ENCODE assay signal across 22 cellular contexts in the genomic region with DNA sequence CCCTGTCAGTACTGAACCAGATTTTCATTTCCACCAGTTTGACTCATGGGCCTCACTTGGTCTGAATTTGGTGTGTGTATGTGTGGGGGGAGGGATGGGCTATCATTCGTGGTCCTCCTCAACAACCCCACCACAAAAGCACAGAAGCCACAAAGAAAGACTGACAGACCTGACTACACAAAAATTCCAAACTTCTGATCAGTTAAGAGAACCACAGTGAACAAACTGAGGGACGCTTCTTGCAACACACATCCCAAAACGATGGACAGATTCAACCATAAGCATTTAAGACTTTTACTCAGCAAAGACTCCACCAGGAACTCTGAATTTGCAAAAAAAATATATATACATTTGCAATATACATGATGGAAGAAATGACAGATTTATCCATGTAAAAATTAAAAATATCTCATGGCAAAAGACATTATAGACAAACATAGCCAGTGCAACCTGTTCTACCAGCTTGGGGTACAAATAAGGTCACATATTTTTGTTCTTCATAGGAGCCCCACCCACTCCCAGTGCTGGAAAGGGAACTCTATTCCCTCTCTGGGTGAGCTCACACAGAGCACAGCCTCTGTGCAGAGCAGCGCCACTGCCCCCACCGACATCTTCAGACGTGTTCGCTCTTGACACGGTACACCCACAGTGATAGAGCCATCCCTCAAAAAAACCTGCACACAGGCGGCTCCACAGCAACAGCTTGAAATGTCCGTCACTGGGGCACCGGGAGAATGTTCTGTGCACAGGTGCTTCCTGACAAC. TPM values are rescaled to one million over a fixed set of nuclear protein-coding genes. Genes with fewer than 3 reads are reported as not detected.
DNase-seq lines count a peak whose midpoint lies in the region; ATAC-seq and TF ChIP-seq lines count a peak whose summit lies in the region.
"Had no signal": no experiment of that assay in that cellular context is flagged by ENCODE, and none has a peak within 500 bp of the region (broad histone marks: within the 10 kb centered on the region; RNA-seq: fewer than 3 reads in every experiment).

No MANE protein-coding gene starts in this region.

- ATAC-seq in sciatic nerve (no peak), HG03439 (IDR thresholded peaks at IDR 0.05; ENCODE audit: unreplicated experiment) (no peak)
- no peak for ATAC-seq in CD8-positive, alpha-beta T cell

- DNase-seq in Calu3 (peak; percentile 70), iPS-NIHi11 (ENCODE audit: low spot score) (peak; percentile 54), sciatic nerve (ENCODE audit: low spot score) (peak; percentile 26), cortex of kidney (lab: John Stamatoyannopoulos, UW) (no peak), NCI-H2029 treated with DMSO at 0.1 percent for 48 hours (lab: John Stamatoyannopoulos, UW) (no peak)
- no peak for DNase-seq in CD8-positive, alpha-beta T cell
- DNase-seq: activated CD4-positive, alpha-beta T cell treated with anti-CD3 and anti-CD28 coated beads, Interleukin-2, amount 10 ng/mL, durations not matched to agents 7 days and 5 days; activated naive CD4-positive, alpha-beta T cell treated with anti-CD3 and anti-CD28 coated beads for 36 hours; activated T-cell treated with anti-CD3 and anti-CD28 coated beads for 4 hours; erythroblast; HFFc6; midbrain; NCI-H187 treated with DMSO at 0.1 percent for 48 hours; NCI-H526 treated with DMSO at 0.1 percent for 48 hours; OCI-M1; right cardiac atrium; SK-N-SH; stimulated activated CD4-positive, alpha-beta T cell treated with anti-CD3 and anti-CD28 coated beads, Interleukin-2, amount 100 ng/mL, for 24 hours had no signal

- POLR2A ChIA-PET in CD8-positive, alpha-beta T cell (lab: Charles Lee): no interaction called here

- H3K4me1 Mint-ChIP-seq in Calu3 (ENCODE audit: low read depth, unreplicated experiment): peaks cover 29% of the 10 kb centered on the region
- H3K4me1 Mint-ChIP-seq in CD8-positive, alpha-beta T cell (ENCODE audit: low read depth): no peaks in the 10 kb centered on the region
- H3K4me1 Mint-ChIP-seq: activated CD4-positive, alpha-beta T cell treated with anti-CD3 and anti-CD28 coated beads, Interleukin-2, amount 10 ng/mL, durations not matched to agents 7 days and 5 days had no signal

- H3K9me3 ChIP-seq in CD8-positive, alpha-beta T cell (ENCODE audit: low read length): no peaks in the 10 kb centered on the region

- peak overlapping the region; percentile 47 for H3K27ac ChIP-seq in VCaP
- H3K27ac ChIP-seq in CD8-positive, alpha-beta T cell (ENCODE audit: low read depth, low read length): no peak overlapping the region

- H3K4me3 ChIP-seq in CD8-positive, alpha-beta T cell (ENCODE audit: low read depth, low read length): no peak overlapping the region

- H3K4me3 Mint-ChIP-seq in Calu3 (ENCODE audit: low read depth, unreplicated experiment): no peak overlapping the region
- H3K4me3 Mint-ChIP-seq in CD8-positive, alpha-beta T cell: no peak overlapping the region
- H3K4me3 Mint-ChIP-seq: activated CD4-positive, alpha-beta T cell treated with anti-CD3 and anti-CD28 coated beads, Interleukin-2, amount 10 ng/mL, durations not matched to agents 7 days and 5 days; activated naive CD4-positive, alpha-beta T cell treated with anti-CD3 and anti-CD28 coated beads for 36 hours; dendritic cell treated with granulocyte-macrophage colony-stimulating factor and Interleukin-4, amounts not matched to agents 40 ng/mL and 50 ng/mL, for 4 days; HFFc6 had no signal

- TF ChIP-seq CTCF in Calu3 (IDR thresholded peaks at IDR 0.05; ENCODE audit: unreplicated experiment) (no peak), VCaP (conservative IDR thresholded peaks at IDR 0.05) (no peak)
- no peak for TF ChIP-seq CTCF in CD8-positive, alpha-beta T cell (IDR thresholded peaks at IDR 0.05)

- no peaks in the 10 kb centered on the region for H3K27me3 ChIP-seq in CD8-positive, alpha-beta T cell (ENCODE audit: insufficient read depth, low read length)

- no peaks in the 10 kb centered on the region for H3K4me1 ChIP-seq in CD8-positive, alpha-beta T cell (ENCODE audit: insufficient read depth, low read length)

- H3K27me3 Mint-ChIP-seq in Calu3 (ENCODE audit: unreplicated experiment): peaks cover 26% of the 10 kb centered on the region
- peaks cover 23% of the 10 kb centered on the region for H3K27me3 Mint-ChIP-seq in CD8-positive, alpha-beta T cell (ENCODE audit: low read depth)

- no TSS peak for BruUV-seq in Calu3 (replicated peaks; lab: Mats Ljungman, UMichigan)

- H3K9me3 Mint-ChIP-seq in Calu3 (ENCODE audit: low read depth, unreplicated experiment): peaks cover 7% of the 10 kb centered on the region
- peaks cover 14% of the 10 kb centered on the region for H3K9me3 Mint-ChIP-seq in CD8-positive, alpha-beta T cell

- intact Hi-C loops in Calu3 (cut with micrococcal nuclease; ENCODE audit: unreplicated experiment) (no loop called here), sciatic nerve (cut with DNase I) (no loop called here)
- intact Hi-C loops in CD8-positive, alpha-beta T cell (cut with DNase I, micrococcal nuclease): no loop called here

- no peak overlapping the region for H3K27ac Mint-ChIP-seq in Calu3 (ENCODE audit: unreplicated experiment)
- H3K27ac Mint-ChIP-seq in CD8-positive, alpha-beta T cell: no peak overlapping the region
- H3K27ac Mint-ChIP-seq: activated CD4-positive, alpha-beta T cell treated with anti-CD3 and anti-CD28 coated beads, Interleukin-2, amount 10 ng/mL, durations not matched to agents 7 days and 5 days; activated naive CD4-positive, alpha-beta T cell treated with anti-CD3 and anti-CD28 coated beads for 36 hours; dendritic cell treated with granulocyte-macrophage colony-stimulating factor and Interleukin-4, amounts not matched to agents 40 ng/mL and 50 ng/mL, for 4 days; HFFc6 had no signal

- no peaks in the 10 kb centered on the region for H3K36me3 Mint-ChIP-seq in Calu3 (ENCODE audit: insufficient read depth, unreplicated experiment)
- no peaks in the 10 kb centered on the region for H3K36me3 Mint-ChIP-seq in CD8-positive, alpha-beta T cell

- CTCF ChIA-PET in Calu3 (lab: Charles Lee): interaction anchor here (1.1 kb wide), 1 partner anchor 53 kb away, joined by 4 read pairs; no protein-coding TSS in a partner anchor
- CTCF ChIA-PET in CD8-positive, alpha-beta T cell (lab: Charles Lee): no interaction called here

- H3K36me3 ChIP-seq in CD8-positive, alpha-beta T cell (ENCODE audit: insufficient read depth, low read length): no peaks in the 10 kb centered on the region

RNA-seq across cellular contexts. Expression of gene JAG2, which starts 49.7 kb away (rescaled TPM):
- total RNA-seq in Calu3 (2022): 13.8 and 17.6 TPM in 2 replicates
- 24.9 TPM for total RNA-seq in sciatic nerve
- under 1 TPM; 0.72 to 0.84 TPM for total RNA-seq in CD8-positive, alpha-beta T cell

RNA-seq across cellular contexts. Expression of gene GPR132, which starts 53.6 kb away (rescaled TPM):
- total RNA-seq in Calu3 (2022): 1.4 TPM in 2 replicates
- 3.2 TPM for total RNA-seq in sciatic nerve
- total RNA-seq in CD8-positive, alpha-beta T cell: 100 to 1,000 TPM in 1 of 2 experiments, 10 to 100 TPM in 1; 91.8 to 101 TPM
- total RNA-seq: M059J had no signal

Comparison
In these comparisons a context has a peak if more than half of its experiments do, and no peak if none do; other contexts are left out.
1. DNase-seq: peak in Calu3 (single experiment), iPS-NIHi11 (single experiment) and sciatic nerve (single experiment); none in cortex of kidney (single experiment), NCI-H2029 treated with DMSO at 0.1 percent for 48 hours (single experiment) and CD8-positive, alpha-beta T cell (0 of 7).
2. RNA of gene GPR132, which starts 53.6 kb away (total RNA-seq): 91.8 to 101 TPM in CD8-positive, alpha-beta T cell; 3.2 TPM in sciatic nerve (single experiment) and 1.4 TPM in Calu3; every median in the first group is over 10 times any median in the second.